ENCODE assay signal across 21 cellular contexts in the genomic region with DNA sequence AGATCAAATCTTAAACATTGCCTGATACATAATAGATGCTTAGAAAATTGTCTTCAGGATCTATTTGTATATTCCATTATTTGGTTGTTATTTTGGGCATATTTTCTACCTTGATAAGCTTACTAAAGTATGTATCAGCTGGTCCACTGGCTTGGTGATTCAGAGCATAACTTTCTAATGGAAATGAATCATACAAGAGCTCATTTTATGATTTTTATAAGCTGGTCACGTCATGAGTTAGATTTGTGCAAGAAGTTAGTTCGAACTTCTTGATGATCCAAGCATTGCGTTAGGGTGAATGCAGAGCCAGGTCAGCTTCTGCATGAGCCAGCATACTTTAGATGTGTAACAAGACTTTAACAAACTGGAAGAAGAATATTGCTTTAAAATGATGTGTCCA.
A peak's percentile ranks its signal among the peaks of the same experiment; 100 is the strongest.
DNase-seq lines count a peak whose midpoint lies in the region; ATAC-seq and TF ChIP-seq lines count a peak whose summit lies in the region.
"Had no signal": no experiment of that assay in that cellular context is flagged by ENCODE, and none has a peak within 500 bp of the region (broad histone marks: within the 10 kb centered on the region; RNA-seq: fewer than 3 reads in every experiment).

No MANE protein-coding gene starts in this region.

- H3K27ac ChIP-seq in RWPE1 (no peak overlapping the region), epithelial cell of prostate (peak overlapping the region; percentile 19)
- H3K27ac ChIP-seq: KMS-11, parathyroid adenoma, SJCRH30, spleen, uterus had no signal

- TF ChIP-seq CTCF in RWPE1 (conservative IDR thresholded peaks at IDR 0.05; ENCODE audit: low read depth) = no peak

- ATAC-seq in HG03108 (IDR thresholded peaks at IDR 0.05; ENCODE audit: unreplicated experiment) (no peak), GM21526 (IDR thresholded peaks at IDR 0.05; ENCODE audit: low FRiP score, unreplicated experiment) (no peak), left lobe of liver (no peak), HG03432 (IDR thresholded peaks at IDR 0.05; ENCODE audit: unreplicated experiment) (no peak)
- ATAC-seq: activated T-cell treated with anti-CD3 and anti-CD28 coated beads, Interleukin-2, amount 50 U/mL, for 72 hours had no signal

- CTCF ChIA-PET in RWPE1 (lab: Yijun Ruan, JAX) = no interaction called here

- DNase-seq in EL (peak; percentile 69), RWPE1 (ENCODE audit: low spot score) (peak; percentile 68), epithelial cell of prostate (ENCODE audit: low read depth, low spot score) (peak; percentile 50), non-pigmented ciliary epithelial cell (ENCODE audit: low read depth) (peak; percentile 59), left lobe of liver (ENCODE audit: low spot score) (no peak)
- DNase-seq: activated CD4-positive, alpha-beta T cell treated with anti-CD3 and anti-CD28 coated beads, Interleukin-2, amount 50 U/mL, for 4 hours; activated T-cell treated with anti-CD3 and anti-CD28 coated beads, Interleukin-2, amount 50 U/mL, for 72 hours; CD4-positive, alpha-beta T cell; DND-41; glutamatergic neuron; H9; kidney; NCI-H1436; SJCRH30; spleen; uterus had no signal

- POLR2A ChIA-PET in RWPE1 (lab: Yijun Ruan, JAX; ENCODE audit: low non-redundant PET) = no interaction called here
